Comparison of ENCODE assay signal across 1 cellular context in the genomic region with DNA sequence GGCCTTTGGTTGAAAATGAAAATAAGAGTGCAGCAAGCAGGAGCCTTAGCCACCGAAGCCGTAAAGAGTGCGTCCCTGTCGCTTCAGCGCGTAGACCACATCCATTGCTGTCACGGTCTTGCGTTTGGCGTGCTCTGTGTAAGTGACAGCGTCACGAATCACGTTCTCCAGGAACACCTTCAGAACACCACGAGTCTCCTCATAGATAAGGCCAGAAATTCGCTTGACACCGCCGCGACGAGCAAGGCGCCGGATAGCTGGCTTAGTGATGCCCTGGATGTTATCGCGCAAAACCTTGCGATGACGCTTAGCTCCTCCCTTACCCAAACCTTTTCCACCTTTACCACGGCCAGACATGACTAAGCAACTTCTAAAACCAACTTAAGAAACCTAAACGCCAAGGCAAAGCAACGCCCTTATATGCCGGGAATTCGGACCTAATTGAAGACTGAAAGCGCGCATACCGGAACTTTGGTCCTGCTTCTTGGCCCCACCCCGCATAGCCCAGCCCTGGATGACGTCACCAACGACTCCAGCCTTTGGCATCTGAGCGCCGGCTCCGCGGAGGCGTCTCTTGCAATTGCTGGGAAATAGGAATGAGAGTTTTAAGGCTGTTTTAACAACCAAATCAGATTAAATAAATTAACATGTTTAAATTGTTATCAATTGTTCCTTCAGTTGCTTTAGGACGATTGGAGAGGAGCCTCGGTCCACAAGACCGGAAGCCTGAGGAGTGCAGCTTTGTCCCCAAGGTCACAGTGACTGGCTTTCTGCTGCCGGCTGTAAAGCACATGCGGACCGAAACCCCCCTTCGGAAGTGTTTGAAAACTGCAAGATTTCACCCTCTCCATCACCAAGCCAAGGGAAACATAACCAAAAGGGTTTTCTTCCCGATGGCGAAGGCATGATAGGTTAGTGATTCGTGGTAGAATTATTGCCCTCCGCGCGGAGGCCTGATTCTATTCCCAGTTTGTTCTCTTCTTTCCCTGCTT.
TF ChIP-seq lines count a peak whose summit lies in the region.

No MANE protein-coding gene starts in this region.

TF ChIP-seq in K562, 482 proteins besides CTCF, POLR2A, EP300 and RAD21 (continued from another document and continues in another):
- TF ChIP-seq, protein P1, sequence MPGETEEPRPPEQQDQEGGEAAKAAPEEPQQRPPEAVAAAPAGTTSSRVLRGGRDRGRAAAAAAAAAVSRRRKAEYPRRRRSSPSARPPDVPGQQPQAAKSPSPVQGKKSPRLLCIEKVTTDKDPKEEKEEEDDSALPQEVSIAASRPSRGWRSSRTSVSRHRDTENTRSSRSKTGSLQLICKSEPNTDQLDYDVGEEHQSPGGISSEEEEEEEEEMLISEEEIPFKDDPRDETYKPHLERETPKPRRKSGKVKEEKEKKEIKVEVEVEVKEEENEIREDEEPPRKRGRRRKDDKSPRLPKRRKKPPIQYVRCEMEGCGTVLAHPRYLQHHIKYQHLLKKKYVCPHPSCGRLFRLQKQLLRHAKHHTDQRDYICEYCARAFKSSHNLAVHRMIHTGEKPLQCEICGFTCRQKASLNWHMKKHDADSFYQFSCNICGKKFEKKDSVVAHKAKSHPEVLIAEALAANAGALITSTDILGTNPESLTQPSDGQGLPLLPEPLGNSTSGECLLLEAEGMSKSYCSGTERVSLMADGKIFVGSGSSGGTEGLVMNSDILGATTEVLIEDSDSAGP (CRISPR knock-in tag; IDR thresholded peaks at IDR 0.05) = no peak; the same call in 1 of the 2 replicates
- peak; percentile 95 for TF ChIP-seq TAF9B (IDR thresholded peaks at IDR 0.05; ENCODE audit: partially characterized antibody)
- TF ChIP-seq, protein P2, sequence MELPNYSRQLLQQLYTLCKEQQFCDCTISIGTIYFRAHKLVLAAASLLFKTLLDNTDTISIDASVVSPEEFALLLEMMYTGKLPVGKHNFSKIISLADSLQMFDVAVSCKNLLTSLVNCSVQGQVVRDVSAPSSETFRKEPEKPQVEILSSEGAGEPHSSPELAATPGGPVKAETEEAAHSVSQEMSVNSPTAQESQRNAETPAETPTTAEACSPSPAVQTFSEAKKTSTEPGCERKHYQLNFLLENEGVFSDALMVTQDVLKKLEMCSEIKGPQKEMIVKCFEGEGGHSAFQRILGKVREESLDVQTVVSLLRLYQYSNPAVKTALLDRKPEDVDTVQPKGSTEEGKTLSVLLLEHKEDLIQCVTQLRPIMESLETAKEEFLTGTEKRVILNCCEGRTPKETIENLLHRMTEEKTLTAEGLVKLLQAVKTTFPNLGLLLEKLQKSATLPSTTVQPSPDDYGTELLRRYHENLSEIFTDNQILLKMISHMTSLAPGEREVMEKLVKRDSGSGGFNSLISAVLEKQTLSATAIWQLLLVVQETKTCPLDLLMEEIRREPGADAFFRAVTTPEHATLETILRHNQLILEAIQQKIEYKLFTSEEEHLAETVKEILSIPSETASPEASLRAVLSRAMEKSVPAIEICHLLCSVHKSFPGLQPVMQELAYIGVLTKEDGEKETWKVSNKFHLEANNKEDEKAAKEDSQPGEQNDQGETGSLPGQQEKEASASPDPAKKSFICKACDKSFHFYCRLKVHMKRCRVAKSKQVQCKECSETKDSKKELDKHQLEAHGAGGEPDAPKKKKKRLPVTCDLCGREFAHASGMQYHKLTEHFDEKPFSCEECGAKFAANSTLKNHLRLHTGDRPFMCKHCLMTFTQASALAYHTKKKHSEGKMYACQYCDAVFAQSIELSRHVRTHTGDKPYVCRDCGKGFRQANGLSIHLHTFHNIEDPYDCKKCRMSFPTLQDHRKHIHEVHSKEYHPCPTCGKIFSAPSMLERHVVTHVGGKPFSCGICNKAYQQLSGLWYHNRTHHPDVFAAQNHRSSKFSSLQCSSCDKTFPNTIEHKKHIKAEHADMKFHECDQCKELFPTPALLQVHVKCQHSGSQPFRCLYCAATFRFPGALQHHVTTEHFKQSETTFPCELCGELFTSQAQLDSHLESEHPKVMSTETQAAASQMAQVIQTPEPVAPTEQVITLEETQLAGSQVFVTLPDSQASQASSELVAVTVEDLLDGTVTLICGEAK (IDR thresholded peaks at IDR 0.05) = peak; percentile 86
- TF ChIP-seq, protein P2 (CRISPR knock-in tag; IDR thresholded peaks at IDR 0.05) = no peak
- no peak for TF ChIP-seq HDAC8 (tag; IDR thresholded peaks at IDR 0.05)
- TF ChIP-seq RBM34 (IDR thresholded peaks at IDR 0.05; ENCODE audit: borderline replicate concordance, insufficient read depth, low read length) = no peak
- TF ChIP-seq ZNF324 (CRISPR knock-in tag; IDR thresholded peaks at IDR 0.05) = peak; percentile 40; the same call in 1 of the 2 replicates
- no peak for TF ChIP-seq ZNF830 (CRISPR knock-in tag; IDR thresholded peaks at IDR 0.05)
- peak; percentile 90 for TF ChIP-seq TEAD2 (tag; IDR thresholded peaks at IDR 0.05)
- TF ChIP-seq C11orf30 (IDR thresholded peaks at IDR 0.05; ENCODE audit: low read depth) = peak; percentile 99
- no peak for TF ChIP-seq ZNF76 (CRISPR knock-in tag; IDR thresholded peaks at IDR 0.05; ENCODE audit: borderline replicate concordance)
- peak; percentile 85 for TF ChIP-seq RHOXF2B (CRISPR knock-in tag; conservative IDR thresholded peaks at IDR 0.05)
- TF ChIP-seq NFYB (IDR thresholded peaks at IDR 0.05; ENCODE audit: extremely low read depth, insufficient read length) = no peak
- no peak for TF ChIP-seq SAFB (IDR thresholded peaks at IDR 0.05; ENCODE audit: borderline replicate concordance, low read depth, low read length)
- 0 out of 2 replicates have a peak, but pooled peaks have one; percentile 30 for TF ChIP-seq ZNF444 (CRISPR knock-in tag; IDR thresholded peaks at IDR 0.05)
- TF ChIP-seq, protein P3, sequence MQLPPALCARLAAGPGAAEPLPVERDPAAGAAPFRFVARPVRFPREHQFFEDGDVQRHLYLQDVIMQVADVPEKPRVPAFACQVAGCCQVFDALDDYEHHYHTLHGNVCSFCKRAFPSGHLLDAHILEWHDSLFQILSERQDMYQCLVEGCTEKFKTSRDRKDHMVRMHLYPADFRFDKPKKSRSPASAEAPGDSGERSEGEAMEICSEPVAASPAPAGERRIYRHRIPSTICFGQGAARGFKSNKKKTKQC (CRISPR knock-in tag; IDR thresholded peaks at IDR 0.05) = peak; percentile 74; the same call in 1 of the 2 replicates
- TF ChIP-seq JUND (IDR thresholded peaks at IDR 0.05; ENCODE audit: borderline replicate concordance, low read depth, low read length) = peak; percentile 99
- TF ChIP-seq JUND (tag; IDR thresholded peaks at IDR 0.05; ENCODE audit: borderline replicate concordance, low read depth, low read length) = peak; percentile 100
- TF ChIP-seq, protein P4, sequence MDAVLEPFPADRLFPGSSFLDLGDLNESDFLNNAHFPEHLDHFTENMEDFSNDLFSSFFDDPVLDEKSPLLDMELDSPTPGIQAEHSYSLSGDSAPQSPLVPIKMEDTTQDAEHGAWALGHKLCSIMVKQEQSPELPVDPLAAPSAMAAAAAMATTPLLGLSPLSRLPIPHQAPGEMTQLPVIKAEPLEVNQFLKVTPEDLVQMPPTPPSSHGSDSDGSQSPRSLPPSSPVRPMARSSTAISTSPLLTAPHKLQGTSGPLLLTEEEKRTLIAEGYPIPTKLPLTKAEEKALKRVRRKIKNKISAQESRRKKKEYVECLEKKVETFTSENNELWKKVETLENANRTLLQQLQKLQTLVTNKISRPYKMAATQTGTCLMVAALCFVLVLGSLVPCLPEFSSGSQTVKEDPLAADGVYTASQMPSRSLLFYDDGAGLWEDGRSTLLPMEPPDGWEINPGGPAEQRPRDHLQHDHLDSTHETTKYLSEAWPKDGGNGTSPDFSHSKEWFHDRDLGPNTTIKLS (IDR thresholded peaks at IDR 0.05; ENCODE audit: borderline replicate concordance, low read depth) = peak; percentile 83
- peak; percentile 97 for TF ChIP-seq POLR2AphosphoS5 (IDR thresholded peaks at IDR 0.05; ENCODE audit: control insufficient read depth, insufficient read depth, low read depth, low read length)
- TF ChIP-seq SNRNP70 (optimal IDR thresholded peaks at IDR 0.05; ENCODE audit: low read depth, low read length) = peak; percentile 99
- peak; percentile 98 for TF ChIP-seq MED1 (CRISPR knock-in tag; IDR thresholded peaks at IDR 0.05; ENCODE audit: borderline replicate concordance)
- TF ChIP-seq, protein P5, sequence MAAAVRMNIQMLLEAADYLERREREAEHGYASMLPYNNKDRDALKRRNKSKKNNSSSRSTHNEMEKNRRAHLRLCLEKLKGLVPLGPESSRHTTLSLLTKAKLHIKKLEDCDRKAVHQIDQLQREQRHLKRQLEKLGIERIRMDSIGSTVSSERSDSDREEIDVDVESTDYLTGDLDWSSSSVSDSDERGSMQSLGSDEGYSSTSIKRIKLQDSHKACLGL (CRISPR knock-in tag; IDR thresholded peaks at IDR 0.05; ENCODE audit: borderline replicate concordance, poor library complexity, severe bottlenecking) = no peak
- TF ChIP-seq FOXJ2 (tag; IDR thresholded peaks at IDR 0.05) = peak; percentile 88
- TF ChIP-seq ZNF140 (CRISPR knock-in tag; IDR thresholded peaks at IDR 0.05) = no peak
- peak; percentile 98 for TF ChIP-seq MTA3 (IDR thresholded peaks at IDR 0.05; ENCODE audit: borderline replicate concordance)
- TF ChIP-seq MTA1 (IDR thresholded peaks at IDR 0.05; ENCODE audit: borderline replicate concordance) = peak; percentile 91
- TF ChIP-seq FOXJ3 (CRISPR knock-in tag; IDR thresholded peaks at IDR 0.05) = no peak
- no peak for TF ChIP-seq HNRNPH1 (optimal IDR thresholded peaks at IDR 0.05; ENCODE audit: low read depth, low read length)
- no peak for TF ChIP-seq ZNF174 (CRISPR knock-in tag; IDR thresholded peaks at IDR 0.05)
- peak; percentile 91; the same call in 1 of the 2 replicates for TF ChIP-seq NCOA1 (IDR thresholded peaks at IDR 0.05; ENCODE audit: low read depth)
- no peak; the same call in 1 of the 2 replicates for TF ChIP-seq THRAP3 (IDR thresholded peaks at IDR 0.05; ENCODE audit: borderline replicate concordance)
- TF ChIP-seq ZNF780A (CRISPR knock-in tag; IDR thresholded peaks at IDR 0.05) = 0 out of 2 replicates have a peak, but pooled peaks have one; percentile 3
- no peak for TF ChIP-seq ZNF57 (CRISPR knock-in tag; IDR thresholded peaks at IDR 0.05)
- no peak; the same call in 1 of the 2 replicates for TF ChIP-seq LARP7 (IDR thresholded peaks at IDR 0.05)
- peak; percentile 97 for TF ChIP-seq CHCHD3 (CRISPR knock-in tag; IDR thresholded peaks at IDR 0.05)
- TF ChIP-seq ZNF316 (IDR thresholded peaks at IDR 0.05) = peak; percentile 99
- no peak for TF ChIP-seq NCOA6 (IDR thresholded peaks at IDR 0.05)
- TF ChIP-seq RB1 (IDR thresholded peaks at IDR 0.05; ENCODE audit: low read depth) = peak; percentile 94
- TF ChIP-seq NFE2 (IDR thresholded peaks at IDR 0.05; ENCODE audit: low read depth) = peak; percentile 99
- TF ChIP-seq HOXB6 (CRISPR knock-in tag; IDR thresholded peaks at IDR 0.05; ENCODE audit: borderline replicate concordance) = 0 out of 2 replicates have a peak, but pooled peaks have one; percentile 86
- TF ChIP-seq, protein P6, sequence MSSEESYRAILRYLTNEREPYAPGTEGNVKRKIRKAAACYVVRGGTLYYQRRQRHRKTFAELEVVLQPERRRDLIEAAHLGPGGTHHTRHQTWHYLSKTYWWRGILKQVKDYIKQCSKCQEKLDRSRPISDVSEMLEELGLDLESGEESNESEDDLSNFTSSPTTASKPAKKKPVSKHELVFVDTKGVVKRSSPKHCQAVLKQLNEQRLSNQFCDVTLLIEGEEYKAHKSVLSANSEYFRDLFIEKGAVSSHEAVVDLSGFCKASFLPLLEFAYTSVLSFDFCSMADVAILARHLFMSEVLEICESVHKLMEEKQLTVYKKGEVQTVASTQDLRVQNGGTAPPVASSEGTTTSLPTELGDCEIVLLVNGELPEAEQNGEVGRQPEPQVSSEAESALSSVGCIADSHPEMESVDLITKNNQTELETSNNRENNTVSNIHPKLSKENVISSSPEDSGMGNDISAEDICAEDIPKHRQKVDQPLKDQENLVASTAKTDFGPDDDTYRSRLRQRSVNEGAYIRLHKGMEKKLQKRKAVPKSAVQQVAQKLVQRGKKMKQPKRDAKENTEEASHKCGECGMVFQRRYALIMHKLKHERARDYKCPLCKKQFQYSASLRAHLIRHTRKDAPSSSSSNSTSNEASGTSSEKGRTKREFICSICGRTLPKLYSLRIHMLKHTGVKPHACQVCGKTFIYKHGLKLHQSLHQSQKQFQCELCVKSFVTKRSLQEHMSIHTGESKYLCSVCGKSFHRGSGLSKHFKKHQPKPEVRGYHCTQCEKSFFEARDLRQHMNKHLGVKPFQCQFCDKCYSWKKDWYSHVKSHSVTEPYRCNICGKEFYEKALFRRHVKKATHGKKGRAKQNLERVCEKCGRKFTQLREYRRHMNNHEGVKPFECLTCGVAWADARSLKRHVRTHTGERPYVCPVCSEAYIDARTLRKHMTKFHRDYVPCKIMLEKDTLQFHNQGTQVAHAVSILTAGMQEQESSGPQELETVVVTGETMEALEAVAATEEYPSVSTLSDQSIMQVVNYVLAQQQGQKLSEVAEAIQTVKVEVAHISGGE (CRISPR knock-in tag; IDR thresholded peaks at IDR 0.05) = no peak
